12 cellular contexts compared by ENCODE assay signal in genomic region chr14:69501362-69501964, GRCh38. TPM values are rescaled to one million over a fixed set of nuclear protein-coding genes. Genes with fewer than 3 reads are reported as not detected.
DNase-seq lines count a peak whose midpoint lies in the region; ATAC-seq and TF ChIP-seq lines count a peak whose summit lies in the region.
"Had no signal": no experiment of that assay in that cellular context is flagged by ENCODE, and none has a peak within 500 bp of the region (broad histone marks: within the 10 kb centered on the region; RNA-seq: fewer than 3 reads in every experiment).

No MANE protein-coding gene starts in this region.

- H2AFZ ChIP-seq in parathyroid adenoma = peak overlapping the region; percentile 61
- H2AFZ ChIP-seq: GM23338 had no signal

- H3K4me2 ChIP-seq in parathyroid adenoma (ENCODE audit: low read length) = peak overlapping the region; percentile 33
- H3K4me2 ChIP-seq: GM23338 had no signal

- no peaks in the 10 kb centered on the region for H3K9me3 ChIP-seq in parathyroid adenoma (ENCODE audit: control insufficient read depth, low read length)
- H3K9me3 ChIP-seq: neutrophil, uterus had no signal

- no peak overlapping the region for H3K4me3 ChIP-seq in parathyroid adenoma (ENCODE audit: low read depth, low read length)
- H3K4me3 ChIP-seq: GM23338, uterus had no signal

- H3K27me3 ChIP-seq in parathyroid adenoma (ENCODE audit: control insufficient read depth, insufficient read depth, low read length) (no peaks in the 10 kb centered on the region), foreskin keratinocyte (peaks cover 35% of the 10 kb centered on the region)
- H3K27me3 ChIP-seq: uterus had no signal

- H3K4me1 ChIP-seq in parathyroid adenoma (peaks cover 9% of the 10 kb centered on the region), foreskin keratinocyte (no peaks in the 10 kb centered on the region)
- H3K4me1 ChIP-seq: uterus had no signal

- H3K36me3 ChIP-seq in parathyroid adenoma (ENCODE audit: control insufficient read depth, insufficient read depth, low read length) = no peaks in the 10 kb centered on the region
- H3K36me3 ChIP-seq: neutrophil, uterus had no signal

- no peaks in the 10 kb centered on the region for H3K79me2 ChIP-seq in parathyroid adenoma

- TF ChIP-seq CTCF in parathyroid adenoma (IDR thresholded peaks at IDR 0.05) (no peak), foreskin keratinocyte (conservative IDR thresholded peaks at IDR 0.05) (no peak)

- DNase-seq in EH (ENCODE audit: low read depth) = peak; percentile 11
- DNase-seq in NCI-H446 (lab: John Stamatoyannopoulos, UW) = peak; percentile 94 to 99
- DNase-seq in globus pallidus (ENCODE audit: low spot score) = peak; percentile 35
- DNase-seq in activated CD4-positive, alpha-beta T cell treated with anti-CD3 and anti-CD28 coated beads for 1 hour = no peak
- DNase-seq in foreskin keratinocyte = no peak
- no peak for DNase-seq in stimulated activated CD8-positive, alpha-beta memory T cell treated with anti-CD3 and anti-CD28 coated beads, Interleukin-4, amount 100 ng/mL, for 48 hours
- DNase-seq: uterus had no signal

- H3K9ac ChIP-seq in parathyroid adenoma = no peak overlapping the region

- ATAC-seq in GM19395 (IDR thresholded peaks at IDR 0.05; ENCODE audit: unreplicated experiment) = no peak
- ATAC-seq in foreskin keratinocyte = no peak
- ATAC-seq: GM23338 had no signal

- H3K27ac ChIP-seq in parathyroid adenoma = no peak overlapping the region
- no peak overlapping the region for H3K27ac ChIP-seq in foreskin keratinocyte
- H3K27ac ChIP-seq: neutrophil, uterus had no signal

RNA-seq across cellular contexts. Expression of gene PLEKHD1, which starts 16.9 kb away (rescaled TPM):
- not detected in 2 replicates for total RNA-seq in foreskin keratinocyte
- polyA plus RNA-seq in foreskin keratinocyte = not detected in 2 replicates
- total RNA-seq: RPMI7951 had no signal

Comparison
In these comparisons a context has a peak if more than half of its experiments do, and no peak if none do; other contexts are left out.
1. DNase-seq: peak in EH (single experiment), NCI-H446 (2 of 2) and globus pallidus (single experiment); none in activated CD4-positive, alpha-beta T cell treated with anti-CD3 and anti-CD28 coated beads for 1 hour (single experiment), foreskin keratinocyte (0 of 2) and stimulated activated CD8-positive, alpha-beta memory T cell treated with anti-CD3 and anti-CD28 coated beads, Interleukin-4, amount 100 ng/mL, for 48 hours (single experiment).